1 cellular context compared by ENCODE assay signal in genomic region chr4:442685-443519, GRCh38.
TF ChIP-seq lines count a peak whose summit lies in the region.

No MANE protein-coding gene starts in this region.

TF ChIP-seq in K562, 482 proteins besides CTCF, POLR2A, EP300 and RAD21:
- TF ChIP-seq KLF16 (IDR thresholded peaks at IDR 0.05), result 0 out of 2 replicates have a peak, but pooled peaks have one; percentile 6
- TF ChIP-seq XRCC3 (IDR thresholded peaks at IDR 0.05), result peak; percentile 54; the same call in 1 of the 2 replicates
- peak; percentile 51; the same call in 1 of the 2 replicates for TF ChIP-seq TRIM28 (IDR thresholded peaks at IDR 0.05)
- peak in 1 of 2 experiments; percentile 19; a peak in 1 of 4 replicates for TF ChIP-seq TRIM24 (IDR thresholded peaks at IDR 0.05)
- peak; percentile 50 for TF ChIP-seq CBX5 (IDR thresholded peaks at IDR 0.05; ENCODE audit: borderline replicate concordance, low read depth)
